1 cellular context compared by ENCODE assay signal in the genomic region with DNA sequence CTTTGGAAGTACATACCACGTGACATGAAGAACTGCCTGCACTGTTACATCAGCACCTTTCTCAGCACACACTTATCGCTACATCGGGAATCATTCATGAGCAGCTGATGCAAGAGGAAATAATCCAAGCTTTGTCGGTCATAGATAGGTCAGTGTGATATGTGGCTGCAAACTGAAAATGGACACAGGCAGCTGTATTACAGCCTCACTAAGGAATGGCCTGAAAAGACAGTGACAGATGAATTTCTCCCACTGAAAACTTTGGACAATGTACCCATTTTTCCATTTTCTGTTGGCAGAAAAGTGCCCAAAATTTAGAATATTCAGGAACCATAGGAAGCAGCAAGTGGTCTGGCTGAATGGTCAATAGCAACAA.
TF ChIP-seq lines count a peak whose summit lies in the region.

No MANE protein-coding gene starts in this region.

TF ChIP-seq in K562, 482 proteins besides CTCF, POLR2A, EP300 and RAD21 (continued from another document and continues in another):
- TF ChIP-seq, protein P1, sequence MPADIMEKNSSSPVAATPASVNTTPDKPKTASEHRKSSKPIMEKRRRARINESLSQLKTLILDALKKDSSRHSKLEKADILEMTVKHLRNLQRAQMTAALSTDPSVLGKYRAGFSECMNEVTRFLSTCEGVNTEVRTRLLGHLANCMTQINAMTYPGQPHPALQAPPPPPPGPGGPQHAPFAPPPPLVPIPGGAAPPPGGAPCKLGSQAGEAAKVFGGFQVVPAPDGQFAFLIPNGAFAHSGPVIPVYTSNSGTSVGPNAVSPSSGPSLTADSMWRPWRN (IDR thresholded peaks at IDR 0.05; ENCODE audit: low read depth): peak; percentile 41; the same call in 1 of the 2 replicates
- TF ChIP-seq ZNF584 (CRISPR knock-in tag; IDR thresholded peaks at IDR 0.05; ENCODE audit: low read depth) (0 out of 2 replicates have a peak, but pooled peaks have one; percentile 90), TAL1 (IDR thresholded peaks at IDR 0.05) (no peak), JUNB (CRISPR knock-in tag; conservative IDR thresholded peaks at IDR 0.05) (no peak), SMAD3 (CRISPR knock-in tag; conservative IDR thresholded peaks at IDR 0.05) (peak; percentile 43), ZNF217 (CRISPR knock-in tag; IDR thresholded peaks at IDR 0.05) (no peak), CBFA2T3 (IDR thresholded peaks at IDR 0.05) (peak; percentile 24; the same call in 1 of the 2 replicates), JUND (IDR thresholded peaks at IDR 0.05; ENCODE audit: borderline replicate concordance, low read depth, low read length) (peak; percentile 89), JUND (tag; IDR thresholded peaks at IDR 0.05; ENCODE audit: borderline replicate concordance, low read depth, low read length) (peak; percentile 85; the same call in 1 of the 3 replicates), MECOM (CRISPR knock-in tag; IDR thresholded peaks at IDR 0.05) (no peak), LCOR (CRISPR knock-in tag; IDR thresholded peaks at IDR 0.05) (no peak), BCL6 (CRISPR knock-in tag; IDR thresholded peaks at IDR 0.05) (peak; percentile 57; the same call in 1 of the 2 replicates), ARID1B (IDR thresholded peaks at IDR 0.05) (peak; percentile 81), NUFIP1 (IDR thresholded peaks at IDR 0.05; ENCODE audit: partially characterized antibody) (no peak), BACH1 (tag; IDR thresholded peaks at IDR 0.05) (0 out of 2 replicates have a peak, but pooled peaks have one; percentile 8), GABPB2 (CRISPR knock-in tag; conservative IDR thresholded peaks at IDR 0.05) (no peak)
- TF ChIP-seq, protein P2, sequence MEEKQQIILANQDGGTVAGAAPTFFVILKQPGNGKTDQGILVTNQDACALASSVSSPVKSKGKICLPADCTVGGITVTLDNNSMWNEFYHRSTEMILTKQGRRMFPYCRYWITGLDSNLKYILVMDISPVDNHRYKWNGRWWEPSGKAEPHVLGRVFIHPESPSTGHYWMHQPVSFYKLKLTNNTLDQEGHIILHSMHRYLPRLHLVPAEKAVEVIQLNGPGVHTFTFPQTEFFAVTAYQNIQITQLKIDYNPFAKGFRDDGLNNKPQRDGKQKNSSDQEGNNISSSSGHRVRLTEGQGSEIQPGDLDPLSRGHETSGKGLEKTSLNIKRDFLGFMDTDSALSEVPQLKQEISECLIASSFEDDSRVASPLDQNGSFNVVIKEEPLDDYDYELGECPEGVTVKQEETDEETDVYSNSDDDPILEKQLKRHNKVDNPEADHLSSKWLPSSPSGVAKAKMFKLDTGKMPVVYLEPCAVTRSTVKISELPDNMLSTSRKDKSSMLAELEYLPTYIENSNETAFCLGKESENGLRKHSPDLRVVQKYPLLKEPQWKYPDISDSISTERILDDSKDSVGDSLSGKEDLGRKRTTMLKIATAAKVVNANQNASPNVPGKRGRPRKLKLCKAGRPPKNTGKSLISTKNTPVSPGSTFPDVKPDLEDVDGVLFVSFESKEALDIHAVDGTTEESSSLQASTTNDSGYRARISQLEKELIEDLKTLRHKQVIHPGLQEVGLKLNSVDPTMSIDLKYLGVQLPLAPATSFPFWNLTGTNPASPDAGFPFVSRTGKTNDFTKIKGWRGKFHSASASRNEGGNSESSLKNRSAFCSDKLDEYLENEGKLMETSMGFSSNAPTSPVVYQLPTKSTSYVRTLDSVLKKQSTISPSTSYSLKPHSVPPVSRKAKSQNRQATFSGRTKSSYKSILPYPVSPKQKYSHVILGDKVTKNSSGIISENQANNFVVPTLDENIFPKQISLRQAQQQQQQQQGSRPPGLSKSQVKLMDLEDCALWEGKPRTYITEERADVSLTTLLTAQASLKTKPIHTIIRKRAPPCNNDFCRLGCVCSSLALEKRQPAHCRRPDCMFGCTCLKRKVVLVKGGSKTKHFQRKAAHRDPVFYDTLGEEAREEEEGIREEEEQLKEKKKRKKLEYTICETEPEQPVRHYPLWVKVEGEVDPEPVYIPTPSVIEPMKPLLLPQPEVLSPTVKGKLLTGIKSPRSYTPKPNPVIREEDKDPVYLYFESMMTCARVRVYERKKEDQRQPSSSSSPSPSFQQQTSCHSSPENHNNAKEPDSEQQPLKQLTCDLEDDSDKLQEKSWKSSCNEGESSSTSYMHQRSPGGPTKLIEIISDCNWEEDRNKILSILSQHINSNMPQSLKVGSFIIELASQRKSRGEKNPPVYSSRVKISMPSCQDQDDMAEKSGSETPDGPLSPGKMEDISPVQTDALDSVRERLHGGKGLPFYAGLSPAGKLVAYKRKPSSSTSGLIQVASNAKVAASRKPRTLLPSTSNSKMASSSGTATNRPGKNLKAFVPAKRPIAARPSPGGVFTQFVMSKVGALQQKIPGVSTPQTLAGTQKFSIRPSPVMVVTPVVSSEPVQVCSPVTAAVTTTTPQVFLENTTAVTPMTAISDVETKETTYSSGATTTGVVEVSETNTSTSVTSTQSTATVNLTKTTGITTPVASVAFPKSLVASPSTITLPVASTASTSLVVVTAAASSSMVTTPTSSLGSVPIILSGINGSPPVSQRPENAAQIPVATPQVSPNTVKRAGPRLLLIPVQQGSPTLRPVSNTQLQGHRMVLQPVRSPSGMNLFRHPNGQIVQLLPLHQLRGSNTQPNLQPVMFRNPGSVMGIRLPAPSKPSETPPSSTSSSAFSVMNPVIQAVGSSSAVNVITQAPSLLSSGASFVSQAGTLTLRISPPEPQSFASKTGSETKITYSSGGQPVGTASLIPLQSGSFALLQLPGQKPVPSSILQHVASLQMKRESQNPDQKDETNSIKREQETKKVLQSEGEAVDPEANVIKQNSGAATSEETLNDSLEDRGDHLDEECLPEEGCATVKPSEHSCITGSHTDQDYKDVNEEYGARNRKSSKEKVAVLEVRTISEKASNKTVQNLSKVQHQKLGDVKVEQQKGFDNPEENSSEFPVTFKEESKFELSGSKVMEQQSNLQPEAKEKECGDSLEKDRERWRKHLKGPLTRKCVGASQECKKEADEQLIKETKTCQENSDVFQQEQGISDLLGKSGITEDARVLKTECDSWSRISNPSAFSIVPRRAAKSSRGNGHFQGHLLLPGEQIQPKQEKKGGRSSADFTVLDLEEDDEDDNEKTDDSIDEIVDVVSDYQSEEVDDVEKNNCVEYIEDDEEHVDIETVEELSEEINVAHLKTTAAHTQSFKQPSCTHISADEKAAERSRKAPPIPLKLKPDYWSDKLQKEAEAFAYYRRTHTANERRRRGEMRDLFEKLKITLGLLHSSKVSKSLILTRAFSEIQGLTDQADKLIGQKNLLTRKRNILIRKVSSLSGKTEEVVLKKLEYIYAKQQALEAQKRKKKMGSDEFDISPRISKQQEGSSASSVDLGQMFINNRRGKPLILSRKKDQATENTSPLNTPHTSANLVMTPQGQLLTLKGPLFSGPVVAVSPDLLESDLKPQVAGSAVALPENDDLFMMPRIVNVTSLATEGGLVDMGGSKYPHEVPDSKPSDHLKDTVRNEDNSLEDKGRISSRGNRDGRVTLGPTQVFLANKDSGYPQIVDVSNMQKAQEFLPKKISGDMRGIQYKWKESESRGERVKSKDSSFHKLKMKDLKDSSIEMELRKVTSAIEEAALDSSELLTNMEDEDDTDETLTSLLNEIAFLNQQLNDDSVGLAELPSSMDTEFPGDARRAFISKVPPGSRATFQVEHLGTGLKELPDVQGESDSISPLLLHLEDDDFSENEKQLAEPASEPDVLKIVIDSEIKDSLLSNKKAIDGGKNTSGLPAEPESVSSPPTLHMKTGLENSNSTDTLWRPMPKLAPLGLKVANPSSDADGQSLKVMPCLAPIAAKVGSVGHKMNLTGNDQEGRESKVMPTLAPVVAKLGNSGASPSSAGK (IDR thresholded peaks at IDR 0.05): peak; percentile 55; the same call in 1 of the 2 replicates
- TF ChIP-seq, protein P3, sequence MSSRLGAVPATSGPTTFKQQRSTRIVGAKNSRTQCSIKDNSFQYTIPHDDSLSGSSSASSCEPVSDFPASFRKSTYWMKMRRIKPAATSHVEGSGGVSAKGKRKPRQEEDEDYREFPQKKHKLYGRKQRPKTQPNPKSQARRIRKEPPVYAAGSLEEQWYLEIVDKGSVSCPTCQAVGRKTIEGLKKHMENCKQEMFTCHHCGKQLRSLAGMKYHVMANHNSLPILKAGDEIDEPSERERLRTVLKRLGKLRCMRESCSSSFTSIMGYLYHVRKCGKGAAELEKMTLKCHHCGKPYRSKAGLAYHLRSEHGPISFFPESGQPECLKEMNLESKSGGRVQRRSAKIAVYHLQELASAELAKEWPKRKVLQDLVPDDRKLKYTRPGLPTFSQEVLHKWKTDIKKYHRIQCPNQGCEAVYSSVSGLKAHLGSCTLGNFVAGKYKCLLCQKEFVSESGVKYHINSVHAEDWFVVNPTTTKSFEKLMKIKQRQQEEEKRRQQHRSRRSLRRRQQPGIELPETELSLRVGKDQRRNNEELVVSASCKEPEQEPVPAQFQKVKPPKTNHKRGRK (tag; IDR thresholded peaks at IDR 0.05): no peak
- TF ChIP-seq, protein P4, sequence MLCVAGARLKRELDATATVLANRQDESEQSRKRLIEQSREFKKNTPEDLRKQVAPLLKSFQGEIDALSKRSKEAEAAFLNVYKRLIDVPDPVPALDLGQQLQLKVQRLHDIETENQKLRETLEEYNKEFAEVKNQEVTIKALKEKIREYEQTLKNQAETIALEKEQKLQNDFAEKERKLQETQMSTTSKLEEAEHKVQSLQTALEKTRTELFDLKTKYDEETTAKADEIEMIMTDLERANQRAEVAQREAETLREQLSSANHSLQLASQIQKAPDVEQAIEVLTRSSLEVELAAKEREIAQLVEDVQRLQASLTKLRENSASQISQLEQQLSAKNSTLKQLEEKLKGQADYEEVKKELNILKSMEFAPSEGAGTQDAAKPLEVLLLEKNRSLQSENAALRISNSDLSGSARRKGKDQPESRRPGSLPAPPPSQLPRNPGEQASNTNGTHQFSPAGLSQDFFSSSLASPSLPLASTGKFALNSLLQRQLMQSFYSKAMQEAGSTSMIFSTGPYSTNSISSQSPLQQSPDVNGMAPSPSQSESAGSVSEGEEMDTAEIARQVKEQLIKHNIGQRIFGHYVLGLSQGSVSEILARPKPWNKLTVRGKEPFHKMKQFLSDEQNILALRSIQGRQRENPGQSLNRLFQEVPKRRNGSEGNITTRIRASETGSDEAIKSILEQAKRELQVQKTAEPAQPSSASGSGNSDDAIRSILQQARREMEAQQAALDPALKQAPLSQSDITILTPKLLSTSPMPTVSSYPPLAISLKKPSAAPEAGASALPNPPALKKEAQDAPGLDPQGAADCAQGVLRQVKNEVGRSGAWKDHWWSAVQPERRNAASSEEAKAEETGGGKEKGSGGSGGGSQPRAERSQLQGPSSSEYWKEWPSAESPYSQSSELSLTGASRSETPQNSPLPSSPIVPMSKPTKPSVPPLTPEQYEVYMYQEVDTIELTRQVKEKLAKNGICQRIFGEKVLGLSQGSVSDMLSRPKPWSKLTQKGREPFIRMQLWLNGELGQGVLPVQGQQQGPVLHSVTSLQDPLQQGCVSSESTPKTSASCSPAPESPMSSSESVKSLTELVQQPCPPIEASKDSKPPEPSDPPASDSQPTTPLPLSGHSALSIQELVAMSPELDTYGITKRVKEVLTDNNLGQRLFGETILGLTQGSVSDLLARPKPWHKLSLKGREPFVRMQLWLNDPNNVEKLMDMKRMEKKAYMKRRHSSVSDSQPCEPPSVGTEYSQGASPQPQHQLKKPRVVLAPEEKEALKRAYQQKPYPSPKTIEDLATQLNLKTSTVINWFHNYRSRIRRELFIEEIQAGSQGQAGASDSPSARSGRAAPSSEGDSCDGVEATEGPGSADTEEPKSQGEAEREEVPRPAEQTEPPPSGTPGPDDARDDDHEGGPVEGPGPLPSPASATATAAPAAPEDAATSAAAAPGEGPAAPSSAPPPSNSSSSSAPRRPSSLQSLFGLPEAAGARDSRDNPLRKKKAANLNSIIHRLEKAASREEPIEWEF (CRISPR knock-in tag; IDR thresholded peaks at IDR 0.05): no peak
- TF ChIP-seq, protein P5, sequence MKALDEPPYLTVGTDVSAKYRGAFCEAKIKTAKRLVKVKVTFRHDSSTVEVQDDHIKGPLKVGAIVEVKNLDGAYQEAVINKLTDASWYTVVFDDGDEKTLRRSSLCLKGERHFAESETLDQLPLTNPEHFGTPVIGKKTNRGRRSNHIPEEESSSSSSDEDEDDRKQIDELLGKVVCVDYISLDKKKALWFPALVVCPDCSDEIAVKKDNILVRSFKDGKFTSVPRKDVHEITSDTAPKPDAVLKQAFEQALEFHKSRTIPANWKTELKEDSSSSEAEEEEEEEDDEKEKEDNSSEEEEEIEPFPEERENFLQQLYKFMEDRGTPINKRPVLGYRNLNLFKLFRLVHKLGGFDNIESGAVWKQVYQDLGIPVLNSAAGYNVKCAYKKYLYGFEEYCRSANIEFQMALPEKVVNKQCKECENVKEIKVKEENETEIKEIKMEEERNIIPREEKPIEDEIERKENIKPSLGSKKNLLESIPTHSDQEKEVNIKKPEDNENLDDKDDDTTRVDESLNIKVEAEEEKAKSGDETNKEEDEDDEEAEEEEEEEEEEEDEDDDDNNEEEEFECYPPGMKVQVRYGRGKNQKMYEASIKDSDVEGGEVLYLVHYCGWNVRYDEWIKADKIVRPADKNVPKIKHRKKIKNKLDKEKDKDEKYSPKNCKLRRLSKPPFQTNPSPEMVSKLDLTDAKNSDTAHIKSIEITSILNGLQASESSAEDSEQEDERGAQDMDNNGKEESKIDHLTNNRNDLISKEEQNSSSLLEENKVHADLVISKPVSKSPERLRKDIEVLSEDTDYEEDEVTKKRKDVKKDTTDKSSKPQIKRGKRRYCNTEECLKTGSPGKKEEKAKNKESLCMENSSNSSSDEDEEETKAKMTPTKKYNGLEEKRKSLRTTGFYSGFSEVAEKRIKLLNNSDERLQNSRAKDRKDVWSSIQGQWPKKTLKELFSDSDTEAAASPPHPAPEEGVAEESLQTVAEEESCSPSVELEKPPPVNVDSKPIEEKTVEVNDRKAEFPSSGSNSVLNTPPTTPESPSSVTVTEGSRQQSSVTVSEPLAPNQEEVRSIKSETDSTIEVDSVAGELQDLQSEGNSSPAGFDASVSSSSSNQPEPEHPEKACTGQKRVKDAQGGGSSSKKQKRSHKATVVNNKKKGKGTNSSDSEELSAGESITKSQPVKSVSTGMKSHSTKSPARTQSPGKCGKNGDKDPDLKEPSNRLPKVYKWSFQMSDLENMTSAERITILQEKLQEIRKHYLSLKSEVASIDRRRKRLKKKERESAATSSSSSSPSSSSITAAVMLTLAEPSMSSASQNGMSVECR (CRISPR knock-in tag; IDR thresholded peaks at IDR 0.05): no peak
- TF ChIP-seq, protein P6, sequence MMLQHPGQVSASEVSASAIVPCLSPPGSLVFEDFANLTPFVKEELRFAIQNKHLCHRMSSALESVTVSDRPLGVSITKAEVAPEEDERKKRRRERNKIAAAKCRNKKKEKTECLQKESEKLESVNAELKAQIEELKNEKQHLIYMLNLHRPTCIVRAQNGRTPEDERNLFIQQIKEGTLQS (IDR thresholded peaks at IDR 0.05): peak; percentile 97
- TF ChIP-seq, protein P6 (CRISPR knock-in tag; conservative IDR thresholded peaks at IDR 0.05): no peak
- TF ChIP-seq, protein P7, sequence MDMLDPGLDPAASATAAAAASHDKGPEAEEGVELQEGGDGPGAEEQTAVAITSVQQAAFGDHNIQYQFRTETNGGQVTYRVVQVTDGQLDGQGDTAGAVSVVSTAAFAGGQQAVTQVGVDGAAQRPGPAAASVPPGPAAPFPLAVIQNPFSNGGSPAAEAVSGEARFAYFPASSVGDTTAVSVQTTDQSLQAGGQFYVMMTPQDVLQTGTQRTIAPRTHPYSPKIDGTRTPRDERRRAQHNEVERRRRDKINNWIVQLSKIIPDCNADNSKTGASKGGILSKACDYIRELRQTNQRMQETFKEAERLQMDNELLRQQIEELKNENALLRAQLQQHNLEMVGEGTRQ (CRISPR knock-in tag; IDR thresholded peaks at IDR 0.05): peak; percentile 82
